Comparison of ENCODE assay signal across 1 cellular context in genomic region chr14:69767369-69767999, GRCh38.
TF ChIP-seq lines count a peak whose summit lies in the region.

No MANE protein-coding gene starts in this region.

TF ChIP-seq in SK-N-SH treated with all-trans-retinoic acid at 6 μM for 48 hours, 23 proteins besides CTCF, POLR2A, EP300 and RAD21 (continued from another document):
- TF ChIP-seq, protein P1, sequence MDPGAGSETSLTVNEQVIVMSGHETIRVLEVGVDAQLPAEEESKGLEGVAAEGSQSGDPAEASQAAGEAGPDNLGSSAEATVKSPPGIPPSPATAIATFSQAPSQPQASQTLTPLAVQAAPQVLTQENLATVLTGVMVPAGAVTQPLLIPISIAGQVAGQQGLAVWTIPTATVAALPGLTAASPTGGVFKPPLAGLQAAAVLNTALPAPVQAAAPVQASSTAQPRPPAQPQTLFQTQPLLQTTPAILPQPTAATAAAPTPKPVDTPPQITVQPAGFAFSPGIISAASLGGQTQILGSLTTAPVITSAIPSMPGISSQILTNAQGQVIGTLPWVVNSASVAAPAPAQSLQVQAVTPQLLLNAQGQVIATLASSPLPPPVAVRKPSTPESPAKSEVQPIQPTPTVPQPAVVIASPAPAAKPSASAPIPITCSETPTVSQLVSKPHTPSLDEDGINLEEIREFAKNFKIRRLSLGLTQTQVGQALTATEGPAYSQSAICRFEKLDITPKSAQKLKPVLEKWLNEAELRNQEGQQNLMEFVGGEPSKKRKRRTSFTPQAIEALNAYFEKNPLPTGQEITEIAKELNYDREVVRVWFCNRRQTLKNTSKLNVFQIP (CRISPR knock-in tag; IDR thresholded peaks at IDR 0.05; ENCODE audit: borderline replicate concordance, low read depth), result 0 out of 2 replicates have a peak, but pooled peaks have one; percentile 2
- no peak for TF ChIP-seq ISL1 (CRISPR knock-in tag; IDR thresholded peaks at IDR 0.05)
